ENCODE assay signal across 8 cellular contexts in genomic region chr13:20495087-20496023, GRCh38. TPM values are rescaled to one million over a fixed set of nuclear protein-coding genes. Genes with fewer than 3 reads are reported as not detected.
DNase-seq lines count a peak whose midpoint lies in the region; ATAC-seq and TF ChIP-seq lines count a peak whose summit lies in the region.

No MANE protein-coding gene starts in this region.

- peak; percentile 51 for TF ChIP-seq CTCF in GM12801 (IDR thresholded peaks at IDR 0.05; ENCODE audit: extremely low read depth, insufficient read length)
- peak; percentile 96 for TF ChIP-seq CTCF in RWPE1 (conservative IDR thresholded peaks at IDR 0.05; ENCODE audit: low read depth)
- TF ChIP-seq CTCF in foreskin fibroblast (IDR thresholded peaks at IDR 0.05; ENCODE audit: low read depth, low read length), result peak; percentile 90
- TF ChIP-seq CTCF in transverse colon (IDR thresholded peaks at IDR 0.05), result peak; percentile 91 to 98 (median 94)

- peak; percentile 12 for TF ChIP-seq POLR2A in transverse colon (IDR thresholded peaks at IDR 0.05)

- H3K4me1 ChIP-seq in transverse colon, result peaks cover 5 to 13% (median 8%) of the 10 kb centered on the region in 4 donors

- DNase-seq in HT-29 (ENCODE audit: low spot score) (peak; percentile 97), RWPE1 (ENCODE audit: low spot score) (peak; percentile 68), foreskin fibroblast (peak; percentile 56 to 84), non-pigmented ciliary epithelial cell (ENCODE audit: low read depth) (peak; percentile 22), transverse colon (peak; percentile 73)
- peak; percentile 7 for DNase-seq in activated effector memory CD4-positive, alpha-beta T cell treated with Interleukin-2 at 50 U/mL for 16 hours

- peak overlapping the region; percentile 43 for H3K27ac ChIP-seq in RWPE1
- H3K27ac ChIP-seq in transverse colon, result peak overlapping the region in 2 of 4 donors; percentile 25 to 34

- H3K27me3 ChIP-seq in transverse colon, result no peaks in the 10 kb centered on the region

- H3K36me3 ChIP-seq in transverse colon, result no peaks in the 10 kb centered on the region

- in situ Hi-C loops in transverse colon (cut with MboI; ENCODE audit: low pct_ligation_motif_present in 1 of 4, low pct_unique_long_range_greater_than_20kb in 1 of 4, low sequenced_read_pairs in 3 of 4), result loop anchor here (10.0 to 25.0 kb wide), 7 partner anchors 209 to 429 kb away; partner anchors contain the start of genes IL17D (in 3 of the 4), GJB2 (in 2 of the 4) and XPO4 (in 1 of the 4)

- intact Hi-C loops in transverse colon (cut with DNase I; ENCODE audit: low total_unique reads), result loop anchor here (5.0 kb wide), 1 partner anchor 427 kb away; no protein-coding TSS in a partner anchor

- H3K4me3 ChIP-seq in foreskin fibroblast (ENCODE audit: low read depth in 1 of 2, low read length in 2 of 2), result peak overlapping the region; percentile 9 to 48
- H3K4me3 ChIP-seq in transverse colon, result no peak overlapping the region

- H3K9me3 ChIP-seq in transverse colon, result no peaks in the 10 kb centered on the region

- POLR2A ChIA-PET in RWPE1 (lab: Yijun Ruan, JAX; ENCODE audit: low non-redundant PET), result no interaction called here

- 0 to 28% methylated on average over 6 to 14 of the region's 14 CpGs for WGBS in transverse colon (ENCODE audit: low coverage in 1 of 2), 2 donors

- CTCF ChIA-PET in RWPE1 (lab: Yijun Ruan, JAX), result interaction anchor here (0.5 to 1.8 kb wide), 8 partner anchors 29 to 935 kb away, joined by 3 to 7 read pairs (median 3); partner anchors contain the start of gene GJB2

- TF ChIP-seq EP300 in transverse colon (IDR thresholded peaks at IDR 0.05; ENCODE audit: low read depth), result no peak

- no peak for ATAC-seq in GM21381 (IDR thresholded peaks at IDR 0.05; ENCODE audit: unreplicated experiment)

RNA-seq across cellular contexts. Expression of gene CRYL1, which starts 30.3 kb away (rescaled TPM):
- 10.2 and 11.1 TPM in 2 replicates for total RNA-seq in HT-29 (2014; rRNA removed; shearing (Covaris generic))
- total RNA-seq in transverse colon, result 100 to 1,000 TPM in 3 of 4 donors, 10 to 100 TPM in 1; 75.0 to 188 (median 145) TPM

Comparison
In these comparisons a context has a peak if more than half of its experiments do, and no peak if none do; other contexts are left out.
1. DNase-seq: peak in every context shown above with its lines; median percentile 97 in HT-29; 73 in transverse colon; 70 in foreskin fibroblast; 68 in RWPE1; 22 in non-pigmented ciliary epithelial cell; 7 in activated effector memory CD4-positive, alpha-beta T cell treated with Interleukin-2 at 50 U/mL for 16 hours.
2. H3K4me3 ChIP-seq: peak in foreskin fibroblast (2 of 2); none in transverse colon (0 of 4).
3. Peak in every context shown above with its lines, with median percentiles within 50 percentile points of each other: CTCF ChIP-seq.